18 cellular contexts compared by ENCODE assay signal in genomic region chr2:158816797-158817196, GRCh38. TPM values are rescaled to one million over a fixed set of nuclear protein-coding genes. Genes with fewer than 3 reads are reported as not detected.
DNase-seq lines count a peak whose midpoint lies in the region; ATAC-seq and TF ChIP-seq lines count a peak whose summit lies in the region.
"Had no signal": no experiment of that assay in that cellular context is flagged by ENCODE, and none has a peak within 500 bp of the region (broad histone marks: within the 10 kb centered on the region; RNA-seq: fewer than 3 reads in every experiment).

No MANE protein-coding gene starts in this region.

- no peaks in the 10 kb centered on the region for H3K36me3 ChIP-seq in MG63
- H3K36me3 ChIP-seq: BE2C had no signal

- no peaks in the 10 kb centered on the region for H3K9me3 ChIP-seq in MG63
- H3K9me3 ChIP-seq: A549, BE2C had no signal

- H3K27me3 ChIP-seq in MG63, result peaks cover 2% of the 10 kb centered on the region; the same call in 1 of the 2 replicates
- H3K27me3 ChIP-seq: BE2C had no signal

- ATAC-seq in SK-N-SH treated with all-trans-retinoic acid at 6 μM for 48 hours (no peak), HG03520 (IDR thresholded peaks at IDR 0.05; ENCODE audit: unreplicated experiment) (no peak)
- ATAC-seq: A549, T-cell had no signal

- H3K4me3 ChIP-seq in MG63, result no peak overlapping the region
- H3K4me3 ChIP-seq in fibroblast of mammary gland (ENCODE audit: control insufficient read depth, low read depth, low read length), result no peak overlapping the region
- H3K4me3 ChIP-seq: A549 had no signal

- no peak for TF ChIP-seq CTCF in fibroblast of mammary gland (conservative IDR thresholded peaks at IDR 0.05; ENCODE audit: control insufficient read depth, insufficient read depth, low read depth, low read length)

- peak; percentile 9 for DNase-seq in EL
- DNase-seq in MG63, result peak; percentile 55
- DNase-seq in fibroblast of mammary gland (ENCODE audit: low read depth), result peak; percentile 49
- DNase-seq in activated CD4-positive, alpha-beta T cell treated with anti-CD3 and anti-CD28 coated beads, Interleukin-2, amount 50 U/mL, for 48 hours, result no peak
- no peak for DNase-seq in hippocampal formation (lab: John Stamatoyannopoulos, UW)
- no peak for DNase-seq in middle frontal gyrus (ENCODE audit: extremely low spot score, low spot score)
- DNase-seq: BE2C, H7, NCI-H1417, NCI-H1930, NCI-H345, NCI-H526, SIG-M5, T-cell had no signal

TF ChIP-seq in SK-N-SH treated with all-trans-retinoic acid at 6 μM for 48 hours, 23 proteins besides CTCF, POLR2A, EP300 and RAD21:
- TF ChIP-seq ISL1 (CRISPR knock-in tag; IDR thresholded peaks at IDR 0.05) (0 out of 2 replicates have a peak, but pooled peaks have one; percentile 25), SNAI2 (CRISPR knock-in tag; IDR thresholded peaks at IDR 0.05) (no peak)

RNA-seq across cellular contexts. Expression of gene DAPL1, which starts 21.7 kb away (rescaled TPM):
- total RNA-seq in MG63 (2014; rRNA removed; shearing (Covaris generic); ENCODE audit: low replicate concordance), result not detected in 2 replicates
- total RNA-seq: H7, IMR-90, T-cell had no signal

Comparison
In these comparisons a context has a peak if more than half of its experiments do, and no peak if none do; other contexts are left out.
1. DNase-seq: peak in EL (single experiment), MG63 (single experiment) and fibroblast of mammary gland (single experiment); none in activated CD4-positive, alpha-beta T cell treated with anti-CD3 and anti-CD28 coated beads, Interleukin-2, amount 50 U/mL, for 48 hours (0 of 2), hippocampal formation (0 of 2) and middle frontal gyrus (single experiment).